In genomic region chr6:131903734-131904133, GRCh38 we compare ENCODE assay signal across 1 cellular context.
TF ChIP-seq lines count a peak whose summit lies in the region.

No MANE protein-coding gene starts in this region.

TF ChIP-seq in GM23338, 12 proteins besides CTCF, POLR2A, EP300 and RAD21:
- TF ChIP-seq POLR2AphosphoS5 (IDR thresholded peaks at IDR 0.05; ENCODE audit: low read depth), result peak; percentile 58
